In the genomic region with DNA sequence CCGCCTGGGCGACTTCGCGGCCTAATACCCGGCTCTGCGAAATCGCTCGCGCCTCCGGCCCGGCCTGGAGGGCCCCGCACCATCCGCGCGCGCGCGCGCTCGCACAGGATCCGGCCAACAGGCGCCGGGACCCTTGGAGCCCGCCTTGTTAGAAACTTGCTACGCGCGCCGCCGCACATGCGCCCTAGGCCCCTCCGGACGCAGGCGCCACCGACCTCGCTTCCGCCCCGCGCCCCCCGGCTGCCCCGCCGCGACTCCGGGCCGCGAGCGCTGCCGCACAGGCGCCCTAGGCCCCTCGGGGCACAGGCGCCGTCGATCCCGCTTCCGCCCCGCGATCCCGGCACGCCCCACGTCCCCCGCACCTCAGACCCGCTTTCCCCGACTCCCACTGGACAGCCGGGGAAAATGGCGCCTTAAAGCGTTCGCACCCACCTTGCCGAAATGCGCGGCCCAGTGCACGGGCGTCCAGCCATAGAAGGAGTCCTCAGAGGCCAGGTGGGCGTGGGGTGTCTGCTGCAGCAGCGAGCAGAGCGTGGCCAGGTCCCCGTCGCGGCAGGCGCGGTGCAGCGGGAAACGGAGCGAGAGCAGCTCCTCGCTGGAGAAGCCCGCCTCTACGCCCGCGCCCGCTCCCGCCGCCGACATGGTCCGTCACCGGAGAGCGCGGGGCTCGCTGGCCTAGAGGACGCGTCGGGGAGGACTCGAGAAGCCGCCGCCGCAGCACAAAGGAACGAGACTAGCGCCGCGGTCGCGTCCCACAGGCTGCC, we compare ENCODE assay signal across 8 cellular contexts. TPM values are rescaled to one million over a fixed set of nuclear protein-coding genes. Genes with fewer than 3 reads are reported as not detected.
DNase-seq lines count a peak whose midpoint lies in the region; ATAC-seq lines count a peak whose summit lies in the region.

No MANE protein-coding gene starts in this region.

- H2AFZ ChIP-seq in mesenchymal stem cell (ENCODE audit: low read depth, low read length) = peak overlapping the region; percentile 99

- H3K9ac ChIP-seq in BLaER1 (peak overlapping the region; percentile 98), mesenchymal stem cell (ENCODE audit: low read length) (peak overlapping the region; percentile 96)

- peak overlapping the region; percentile 90 for H2AK5ac ChIP-seq in mesenchymal stem cell (ENCODE audit: low read length, severe bottlenecking)

- peaks cover 49% of the 10 kb centered on the region for H4K20me1 ChIP-seq in BLaER1

- H2BK15ac ChIP-seq in mesenchymal stem cell (ENCODE audit: low read depth, poor library complexity, severe bottlenecking) = peak overlapping the region; percentile 99

- H3K4me1 ChIP-seq in BLaER1 (peaks cover 44% of the 10 kb centered on the region), mesenchymal stem cell (ENCODE audit: control insufficient read depth, insufficient read depth, low read depth, low read length) (peaks cover 7% of the 10 kb centered on the region)
- peaks cover 21% of the 10 kb centered on the region for H3K4me1 ChIP-seq in effector memory CD4-positive, alpha-beta T cell (ENCODE audit: control insufficient read depth, insufficient read depth, low read length, poor library complexity, severe bottlenecking)

- H3K36me3 ChIP-seq in BLaER1 = peaks cover 23% of the 10 kb centered on the region
- H3K36me3 ChIP-seq in effector memory CD4-positive, alpha-beta T cell (ENCODE audit: control insufficient read depth, insufficient read depth, low read length) = peaks cover 6% of the 10 kb centered on the region
- H3K36me3 ChIP-seq in mesenchymal stem cell (ENCODE audit: control insufficient read depth in 1 of 2, insufficient read depth in 2 of 2, low read depth in 1 of 2, low read length in 2 of 2) = peaks cover 8 to 15% of the 10 kb centered on the region in 2 experiments

- H3K27me3 ChIP-seq in BLaER1 (no peaks in the 10 kb centered on the region), mesenchymal stem cell (ENCODE audit: control insufficient read depth in 1 of 2, insufficient read depth in 1 of 2, low read length in 2 of 2) (no peaks in the 10 kb centered on the region)
- no peaks in the 10 kb centered on the region for H3K27me3 ChIP-seq in effector memory CD4-positive, alpha-beta T cell (replicated peaks; ENCODE audit: control insufficient read depth, insufficient read depth, low read length, poor library complexity, severe bottlenecking)

- under 1% methylated on average over 104 of the region's 109 CpGs for WGBS in mesenchymal stem cell

- peak overlapping the region; percentile 97 for H4K91ac ChIP-seq in mesenchymal stem cell (ENCODE audit: low read length)

- H3K18ac ChIP-seq in mesenchymal stem cell (ENCODE audit: low read depth in 1 of 2, low read length in 2 of 2) = peak overlapping the region; percentile 100

- H3K4me2 ChIP-seq in BLaER1 (peak overlapping the region; percentile 96), mesenchymal stem cell (ENCODE audit: low read length, poor library complexity, severe bottlenecking) (peak overlapping the region; percentile 70)

- peak overlapping the region; percentile 89 for H3K4me3 ChIP-seq in BLaER1
- H3K4me3 ChIP-seq in effector memory CD4-positive, alpha-beta T cell (ENCODE audit: insufficient read depth, low read depth, low read length, poor library complexity, severe bottlenecking) = peak overlapping the region; percentile 86
- H3K4me3 ChIP-seq in mesenchymal stem cell (ENCODE audit: insufficient read depth in 1 of 2, low read depth in 1 of 2, low read length in 2 of 2) = peak overlapping the region; percentile 93 to 100

- peak overlapping the region; percentile 95 for H2BK5ac ChIP-seq in mesenchymal stem cell (ENCODE audit: low read depth, low read length, poor library complexity, severe bottlenecking)

- H2BK120ac ChIP-seq in mesenchymal stem cell (ENCODE audit: low read depth, low read length) = peak overlapping the region; percentile 85

- H4K8ac ChIP-seq in mesenchymal stem cell (ENCODE audit: low read length) = peak overlapping the region; percentile 98

- DNase-seq in NCI-H69 (lab: John Stamatoyannopoulos, UW) (peak; percentile 97), mesenchymal stem cell (peak; percentile 74)
- peak; percentile 28 to 64 for DNase-seq in activated CD8-positive, alpha-beta memory T cell treated with anti-CD3 and anti-CD28 coated beads for 1 hour (ENCODE audit: extremely low read depth in 1 of 2, low read depth in 1 of 2)
- DNase-seq in effector memory CD4-positive, alpha-beta T cell = peak; percentile 44 to 56 (median 56)
- peak; percentile 67 for DNase-seq in stimulated activated CD8-positive, alpha-beta memory T cell treated with anti-CD3 and anti-CD28 coated beads, Interleukin-12 subunit alpha, Interleukin-12 subunit beta, amount 100 ng/mL, for 4 hours (ENCODE audit: low read depth)

- H3K23ac ChIP-seq in mesenchymal stem cell (ENCODE audit: low read length in 2 of 2) = peak overlapping the region; percentile 99 to 100

- H3K4ac ChIP-seq in mesenchymal stem cell (ENCODE audit: low read depth in 1 of 2, low read length in 2 of 2) = peak overlapping the region; percentile 98 to 100

- H3K14ac ChIP-seq in mesenchymal stem cell (ENCODE audit: low read length in 2 of 2) = peak overlapping the region; percentile 97 to 100

- H3K9me3 ChIP-seq in BLaER1 (no peaks in the 10 kb centered on the region), mesenchymal stem cell (ENCODE audit: control insufficient read depth, low read length) (no peaks in the 10 kb centered on the region)
- H3K9me3 ChIP-seq in effector memory CD4-positive, alpha-beta T cell (ENCODE audit: control insufficient read depth, low read length) = no peaks in the 10 kb centered on the region

- H3K27ac ChIP-seq in BLaER1 (peak overlapping the region; percentile 99), mesenchymal stem cell (ENCODE audit: low read length, poor library complexity, severe bottlenecking) (peak overlapping the region; percentile 95)
- H3K27ac ChIP-seq in effector memory CD4-positive, alpha-beta T cell (ENCODE audit: insufficient read depth, low read length, poor library complexity, severe bottlenecking) = peak overlapping the region; percentile 84

- peaks cover 4% of the 10 kb centered on the region for H3K79me1 ChIP-seq in mesenchymal stem cell (replicated peaks; ENCODE audit: low read length, poor library complexity, severe bottlenecking)

- peak; percentile 33 for ATAC-seq in GM19023 (IDR thresholded peaks at IDR 0.05; ENCODE audit: unreplicated experiment)
- peak; percentile 31 for ATAC-seq in HG03139 (IDR thresholded peaks at IDR 0.05; ENCODE audit: unreplicated experiment)

- H2BK12ac ChIP-seq in mesenchymal stem cell (ENCODE audit: low read length in 2 of 2) = peak overlapping the region; percentile 75 to 98

RNA-seq across cellular contexts. Expression of gene ANKRD10, which starts 0.4 kb away (rescaled TPM):
- polyA plus RNA-seq in mesenchymal stem cell (2013, experiment 1 of 2) = 34.0 TPM
- polyA plus RNA-seq in mesenchymal stem cell (2013, experiment 2 of 2) = 33.7 TPM

Comparison
In these comparisons a context has a peak if more than half of its experiments do, and no peak if none do; other contexts are left out.
1. Peak in every context shown above with its lines: DNase-seq, ATAC-seq, H3K4me3 ChIP-seq and H3K27ac ChIP-seq.
2. DNase-seq: peak in every context shown above with its lines; median percentile 97 in NCI-H69; 74 in mesenchymal stem cell; 67 in stimulated activated CD8-positive, alpha-beta memory T cell treated with anti-CD3 and anti-CD28 coated beads, Interleukin-12 subunit alpha, Interleukin-12 subunit beta, amount 100 ng/mL, for 4 hours; 56 in effector memory CD4-positive, alpha-beta T cell; 46 in activated CD8-positive, alpha-beta memory T cell treated with anti-CD3 and anti-CD28 coated beads for 1 hour.